In the genomic region with DNA sequence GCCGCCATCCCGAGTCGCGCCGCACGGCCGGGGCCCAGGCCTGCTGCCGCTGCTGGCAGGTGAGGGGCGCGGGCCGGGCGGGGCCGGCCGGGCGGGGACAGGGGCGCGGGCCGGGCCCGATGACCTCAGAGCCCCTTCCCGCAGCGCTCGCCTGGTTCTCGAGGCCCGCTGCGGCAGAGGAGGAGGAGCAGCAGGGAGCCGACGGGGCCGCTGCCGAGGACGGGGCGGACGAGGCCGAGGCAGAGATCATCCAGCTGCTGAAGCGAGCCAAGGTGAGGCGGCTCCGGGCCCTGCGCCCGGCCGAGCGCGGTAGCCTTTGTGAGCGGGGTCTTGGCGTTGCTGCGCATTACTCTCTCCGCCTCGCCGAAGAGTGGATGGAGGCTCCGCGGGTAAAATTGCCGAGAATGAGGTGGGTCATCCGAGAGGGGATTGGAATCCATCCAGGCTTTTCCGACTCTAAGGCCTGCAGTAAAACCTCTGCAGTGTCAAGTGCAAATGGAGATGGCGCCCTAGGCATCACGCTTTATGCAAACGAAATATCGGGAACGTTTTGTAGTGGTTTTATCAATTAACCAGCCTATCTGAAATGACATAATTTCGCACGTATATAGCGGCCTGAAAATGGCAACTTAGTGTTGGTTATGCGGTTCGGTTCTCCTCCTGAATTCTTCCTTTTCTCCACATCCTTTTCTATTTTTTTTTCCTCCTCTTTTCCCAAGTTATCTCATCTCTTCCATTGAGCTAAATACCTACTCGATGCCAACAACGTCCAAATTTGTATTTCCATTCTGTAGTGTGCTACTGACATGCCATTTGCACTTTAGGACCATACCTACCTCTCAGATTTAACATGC, we compare ENCODE assay signal across 7 cellular contexts. TPM values are rescaled to one million over a fixed set of nuclear protein-coding genes. Genes with fewer than 3 reads are reported as not detected.
A peak's percentile ranks its signal among the peaks of the same experiment; 100 is the strongest.
DNase-seq lines count a peak whose midpoint lies in the region; ATAC-seq and TF ChIP-seq lines count a peak whose summit lies in the region.

No MANE protein-coding gene starts in this region.

- H3K36me3 ChIP-seq in KOPT-K1 (ENCODE audit: insufficient read depth, low read length), result peaks cover 41% of the 10 kb centered on the region

- H3K4me3 ChIP-seq in GM12875 (ENCODE audit: low read depth, low read length), result peak overlapping the region; percentile 97

- ATAC-seq in GM21619 (IDR thresholded peaks at IDR 0.05; ENCODE audit: unreplicated experiment), result peak; percentile 31

- no peaks in the 10 kb centered on the region for H3K27me3 Mint-ChIP-seq in activated T-helper 1 cell treated with anti-CD3 and anti-CD28 coated beads, Interleukin-12 subunit alpha, Interleukin-12 subunit beta, Interleukin-2, Interleukin-4 antibody, amounts not matched to agents 30 ng/mL and 10 ng/mL and 1 ng/mL, durations not matched to agents 14 hours and 24 hours and 36 hours (ENCODE audit: insufficient read depth)
- no peaks in the 10 kb centered on the region for H3K27me3 Mint-ChIP-seq in progenitor cell of endocrine pancreas

- H3K27ac Mint-ChIP-seq in activated T-helper 1 cell treated with anti-CD3 and anti-CD28 coated beads, Interleukin-12 subunit alpha, Interleukin-12 subunit beta, Interleukin-2, Interleukin-4 antibody, amounts not matched to agents 30 ng/mL and 10 ng/mL and 1 ng/mL, durations not matched to agents 14 hours and 24 hours and 36 hours, result peak overlapping the region; percentile 96
- peak overlapping the region; percentile 85 for H3K27ac Mint-ChIP-seq in progenitor cell of endocrine pancreas

- peaks cover 44% of the 10 kb centered on the region for H3K36me3 Mint-ChIP-seq in activated T-helper 1 cell treated with anti-CD3 and anti-CD28 coated beads, Interleukin-12 subunit alpha, Interleukin-12 subunit beta, Interleukin-2, Interleukin-4 antibody, amounts not matched to agents 30 ng/mL and 10 ng/mL and 1 ng/mL, durations not matched to agents 14 hours and 24 hours and 36 hours (ENCODE audit: low read depth)
- H3K36me3 Mint-ChIP-seq in progenitor cell of endocrine pancreas (ENCODE audit: insufficient read depth), result peaks cover 29% of the 10 kb centered on the region

- peak overlapping the region; percentile 96 for H3K4me3 Mint-ChIP-seq in activated T-helper 1 cell treated with anti-CD3 and anti-CD28 coated beads, Interleukin-12 subunit alpha, Interleukin-12 subunit beta, Interleukin-2, Interleukin-4 antibody, amounts not matched to agents 30 ng/mL and 10 ng/mL and 1 ng/mL, durations not matched to agents 14 hours and 24 hours and 36 hours
- peak overlapping the region; percentile 85 for H3K4me3 Mint-ChIP-seq in progenitor cell of endocrine pancreas (ENCODE audit: low read depth)

- no peak for TF ChIP-seq CTCF in GM12875 (IDR thresholded peaks at IDR 0.05; ENCODE audit: borderline replicate concordance, insufficient read depth, low read depth, low read length)
- no peak for TF ChIP-seq CTCF in progenitor cell of endocrine pancreas (IDR thresholded peaks at IDR 0.05; ENCODE audit: unreplicated experiment)

- intact Hi-C loops in activated T-helper 1 cell treated with anti-CD3 and anti-CD28 coated beads, Interleukin-12 subunit alpha, Interleukin-12 subunit beta, Interleukin-2, Interleukin-4 antibody, amounts not matched to agents 30 ng/mL and 10 ng/mL and 1 ng/mL, durations not matched to agents 14 hours and 24 hours and 36 hours (cut with micrococcal nuclease), result loop anchor here (1.0 to 5.0 kb wide), 4 partner anchors 28 to 739 kb away; a partner anchor contains a TSS
- intact Hi-C loops in head of caudate nucleus (cut with DNase I), result loop anchor here (5.0 kb wide), 2 partner anchors 173 to 217 kb away; a partner anchor contains a TSS

- peaks cover 3% of the 10 kb centered on the region for H3K9me3 Mint-ChIP-seq in activated T-helper 1 cell treated with anti-CD3 and anti-CD28 coated beads, Interleukin-12 subunit alpha, Interleukin-12 subunit beta, Interleukin-2, Interleukin-4 antibody, amounts not matched to agents 30 ng/mL and 10 ng/mL and 1 ng/mL, durations not matched to agents 14 hours and 24 hours and 36 hours
- H3K9me3 Mint-ChIP-seq in progenitor cell of endocrine pancreas (ENCODE audit: low read depth), result peaks cover 7% of the 10 kb centered on the region

- no peak for DNase-seq in activated T-helper 1 cell treated with anti-CD3 and anti-CD28 coated beads, Interleukin-12 subunit alpha, Interleukin-12 subunit beta, Interleukin-2, Interleukin-4 antibody, amounts not matched to agents 30 ng/mL and 10 ng/mL and 1 ng/mL, durations not matched to agents 14 hours and 24 hours and 36 hours (ENCODE audit: low spot score)
- peak in 31 of 42 donors; percentile 9 to 62 (median 31) for DNase-seq in head of caudate nucleus
- no peak for DNase-seq in progenitor cell of endocrine pancreas (ENCODE audit: low spot score, unreplicated experiment)
- no peak for DNase-seq in stimulated activated CD8-positive, alpha-beta memory T cell treated with anti-CD3 and anti-CD28 coated beads, Interleukin-4, amount 100 ng/mL, for 48 hours

- H3K27ac ChIP-seq in KOPT-K1 (ENCODE audit: low read depth, low read length, poor library complexity, severe bottlenecking), result peak overlapping the region; percentile 80

- H3K9me3 ChIP-seq in KOPT-K1 (ENCODE audit: insufficient read depth, low read length, poor library complexity, severe bottlenecking), result no peaks in the 10 kb centered on the region

- peaks cover 35% of the 10 kb centered on the region for H3K4me1 Mint-ChIP-seq in activated T-helper 1 cell treated with anti-CD3 and anti-CD28 coated beads, Interleukin-12 subunit alpha, Interleukin-12 subunit beta, Interleukin-2, Interleukin-4 antibody, amounts not matched to agents 30 ng/mL and 10 ng/mL and 1 ng/mL, durations not matched to agents 14 hours and 24 hours and 36 hours (ENCODE audit: low read depth)
- H3K4me1 Mint-ChIP-seq in progenitor cell of endocrine pancreas (ENCODE audit: low read depth), result peaks cover 13% of the 10 kb centered on the region

RNA-seq across cellular contexts. Expression of a gene that starts 0.6 kb away (rescaled TPM):
- total RNA-seq in activated T-helper 1 cell treated with anti-CD3 and anti-CD28 coated beads, Interleukin-12 subunit alpha, Interleukin-12 subunit beta, Interleukin-2, Interleukin-4 antibody, amounts not matched to agents 30 ng/mL and 10 ng/mL and 1 ng/mL, durations not matched to agents 14 hours and 24 hours and 36 hours, result 38.0 and 40.3 TPM in 2 replicates
- total RNA-seq in progenitor cell of endocrine pancreas, result 42.2 and 42.5 TPM in 2 replicates

RNA-seq across cellular contexts. Expression of a gene that starts 0.7 kb away (rescaled TPM):
- total RNA-seq in activated T-helper 1 cell treated with anti-CD3 and anti-CD28 coated beads, Interleukin-12 subunit alpha, Interleukin-12 subunit beta, Interleukin-2, Interleukin-4 antibody, amounts not matched to agents 30 ng/mL and 10 ng/mL and 1 ng/mL, durations not matched to agents 14 hours and 24 hours and 36 hours, result 8.3 and 9.5 TPM in 2 replicates
- 27.9 and 35.4 TPM in 2 replicates for total RNA-seq in progenitor cell of endocrine pancreas

RNA-seq across cellular contexts. Expression of a gene that starts 55.3 kb away (rescaled TPM):
- total RNA-seq in activated T-helper 1 cell treated with anti-CD3 and anti-CD28 coated beads, Interleukin-12 subunit alpha, Interleukin-12 subunit beta, Interleukin-2, Interleukin-4 antibody, amounts not matched to agents 30 ng/mL and 10 ng/mL and 1 ng/mL, durations not matched to agents 14 hours and 24 hours and 36 hours, result 1.4 and 1.5 TPM in 2 replicates
- 0.48 and 0.67 TPM in 2 replicates for total RNA-seq in progenitor cell of endocrine pancreas

Comparison
In these comparisons a context has a peak if more than half of its experiments do, and no peak if none do; other contexts are left out.
1. DNase-seq: peak in head of caudate nucleus (31 of 42); none in activated T-helper 1 cell treated with anti-CD3 and anti-CD28 coated beads, Interleukin-12 subunit alpha, Interleukin-12 subunit beta, Interleukin-2, Interleukin-4 antibody, amounts not matched to agents 30 ng/mL and 10 ng/mL and 1 ng/mL, durations not matched to agents 14 hours and 24 hours and 36 hours (single experiment), progenitor cell of endocrine pancreas (single experiment) and stimulated activated CD8-positive, alpha-beta memory T cell treated with anti-CD3 and anti-CD28 coated beads, Interleukin-4, amount 100 ng/mL, for 48 hours (single experiment).